Comparison of ENCODE assay signal across 32 cellular contexts in genomic region chr19:8682472-8682871, GRCh38. TPM values are rescaled to one million over a fixed set of nuclear protein-coding genes. Genes with fewer than 3 reads are reported as not detected.
"Had no signal": no experiment of that assay in that cellular context is flagged by ENCODE, and none has a peak within 500 bp of the region (broad histone marks: within the 10 kb centered on the region; RNA-seq: fewer than 3 reads in every experiment).

No MANE protein-coding gene starts in this region.

- H3K4me3 Mint-ChIP-seq: activated CD4-positive, alpha-beta memory T cell treated with anti-CD3 and anti-CD28 coated beads, Interleukin-2, amount 10 ng/mL, durations not matched to agents 7 days and 5 days; activated CD4-positive, alpha-beta T cell treated with anti-CD3 and anti-CD28 coated beads, Interleukin-2, amount 10 ng/mL, durations not matched to agents 7 days and 5 days; activated naive CD4-positive, alpha-beta T cell treated with anti-CD3 and anti-CD28 coated beads, Interleukin-2, amount 10 ng/mL, durations not matched to agents 7 days and 5 days; activated naive CD8-positive, alpha-beta T cell treated with anti-CD3 and anti-CD28 coated beads, Interleukin-2, amount 50 U/mL, for 24 hours; activated T-cell treated with anti-CD3 and anti-CD28 coated beads, Interleukin-2, amount 50 U/mL, for 24 hours; activated T-cell treated with anti-CD3 and anti-CD28 coated beads, Interleukin-2, amount 50 U/mL, for 72 hours; effector memory CD8-positive, alpha-beta T cell; T-cell; T-helper 1 cell treated with Interleukin-12 subunit alpha and Interleukin-12 subunit beta and Interleukin-4 antibody, amounts not matched to agents 30 μg/mL and 1 μg/mL, for 36 hours had no signal

- H3K36me3 Mint-ChIP-seq: activated naive CD4-positive, alpha-beta T cell treated with anti-CD3 and anti-CD28 coated beads, Interleukin-2, amount 10 ng/mL, durations not matched to agents 7 days and 5 days; activated naive CD4-positive, alpha-beta T cell treated with anti-CD3 and anti-CD28 coated beads, Interleukin-2, amount 50 U/mL, for 72 hours; T-cell had no signal

- H3K27me3 Mint-ChIP-seq: activated T-cell treated with anti-CD3 and anti-CD28 coated beads, Interleukin-2, amount 50 U/mL, for 24 hours; T-cell had no signal

- H3K36me3 ChIP-seq: adrenal gland, esophagus muscularis mucosa, gastrocnemius medialis, heart left ventricle had no signal

- H3K27ac ChIP-seq: adrenal gland, body of pancreas, esophagus muscularis mucosa, foreskin keratinocyte, gastrocnemius medialis, heart left ventricle had no signal

- H3K9me3 ChIP-seq: adrenal gland, gastrocnemius medialis had no signal

- H3K4me3 ChIP-seq: adrenal gland, body of pancreas, esophagus muscularis mucosa, gastrocnemius medialis, heart left ventricle had no signal

- DNase-seq: activated CD4-positive, alpha-beta memory T cell treated with anti-CD3 and anti-CD28 coated beads, Interleukin-2, amount 10 ng/mL, durations not matched to agents 7 days and 5 days; activated CD4-positive, alpha-beta T cell treated with anti-CD3 and anti-CD28 coated beads for 4 hours; activated CD4-positive, alpha-beta T cell treated with anti-CD3 and anti-CD28 coated beads, Interleukin-2, amount 10 ng/mL, durations not matched to agents 7 days and 5 days; activated CD4-positive, alpha-beta T cell treated with anti-CD3 and anti-CD28 coated beads, Interleukin-2, amount 50 U/mL, for 4 hours; activated CD4-positive, CD25-positive, alpha-beta regulatory T cell; activated CD4-positive, CD25-positive, alpha-beta regulatory T cell treated with anti-CD3 and anti-CD28 coated beads, Interleukin-2, amount 50 U/mL, for 72 hours; activated CD8-positive, alpha-beta memory T cell treated with anti-CD3 and anti-CD28 coated beads, Interleukin-2, amount 50 U/mL, for 48 hours; activated naive CD4-positive, alpha-beta T cell treated with anti-CD3 and anti-CD28 coated beads, Interleukin-2, amount 10 ng/mL, durations not matched to agents 7 days and 5 days; activated naive CD8-positive, alpha-beta T cell treated with anti-CD3 and anti-CD28 coated beads, Interleukin-2, amount 50 U/mL, for 24 hours; activated T-cell treated with anti-CD3 and anti-CD28 coated beads for 4 hours; activated T-cell treated with anti-CD3 and anti-CD28 coated beads, Interleukin-2, amount 50 U/mL, for 24 hours; activated T-cell treated with anti-CD3 and anti-CD28 coated beads, Interleukin-2, amount 50 U/mL, for 72 hours; adrenal gland; amygdala; aorta; body of pancreas; caudate nucleus; cortex of kidney; dermis blood vessel endothelial cell; effector CD4-positive, alpha-beta T cell; effector memory CD8-positive, alpha-beta T cell; erythroblast; foreskin keratinocyte; gastrocnemius medialis; glutamatergic neuron; heart left ventricle; T-cell had no signal

- H3K4me1 ChIP-seq: adrenal gland, body of pancreas, esophagus muscularis mucosa, foreskin keratinocyte, gastrocnemius medialis, heart left ventricle had no signal

- ATAC-seq: activated T-cell treated with anti-CD3 and anti-CD28 coated beads, Interleukin-2, amount 50 U/mL, for 72 hours; body of pancreas; effector memory CD8-positive, alpha-beta T cell; foreskin keratinocyte; gastrocnemius medialis; heart left ventricle; T-cell had no signal

- H3K27ac Mint-ChIP-seq: activated CD4-positive, alpha-beta T cell treated with anti-CD3 and anti-CD28 coated beads, Interleukin-2, amount 10 ng/mL, durations not matched to agents 7 days and 5 days; activated naive CD4-positive, alpha-beta T cell treated with anti-CD3 and anti-CD28 coated beads, Interleukin-2, amount 10 ng/mL, durations not matched to agents 7 days and 5 days; activated naive CD4-positive, alpha-beta T cell treated with anti-CD3 and anti-CD28 coated beads, Interleukin-2, amount 50 U/mL, for 72 hours; activated T-cell treated with anti-CD3 and anti-CD28 coated beads, Interleukin-2, amount 50 U/mL, for 24 hours; activated T-cell treated with anti-CD3 and anti-CD28 coated beads, Interleukin-2, amount 50 U/mL, for 72 hours; activated T-helper 2 cell treated with anti-CD3 and anti-CD28 coated beads, Interferon-gamma antibody, Interleukin-2, Interleukin-4, amounts not matched to agents 10 μg/mL and 5 μg/mL and 100 μg/mL, durations not matched to agents 14 hours and 24 hours and 36 hours; T-helper 1 cell treated with Interleukin-12 subunit alpha and Interleukin-12 subunit beta and Interleukin-4 antibody, amounts not matched to agents 30 μg/mL and 1 μg/mL, for 36 hours had no signal

RNA-seq across cellular contexts. Expression of gene ACTL9, which starts 16.1 kb away (rescaled TPM):
- total RNA-seq: activated CD4-positive, alpha-beta memory T cell treated with anti-CD3 and anti-CD28 coated beads, Interleukin-2, amount 10 ng/mL, durations not matched to agents 7 days and 5 days; activated CD4-positive, alpha-beta T cell treated with anti-CD3 and anti-CD28 coated beads, Interleukin-2, amount 10 ng/mL, durations not matched to agents 7 days and 5 days; activated naive CD4-positive, alpha-beta T cell treated with anti-CD3 and anti-CD28 coated beads, Interleukin-2, amount 50 U/mL, for 72 hours; activated T-cell treated with anti-CD3 and anti-CD28 coated beads, Interleukin-2, amount 50 U/mL, for 72 hours; activated T-helper 2 cell treated with anti-CD3 and anti-CD28 coated beads, Interferon-gamma antibody, Interleukin-2, Interleukin-4, amounts not matched to agents 10 μg/mL and 5 μg/mL and 100 μg/mL, durations not matched to agents 14 hours and 24 hours and 36 hours; adrenal gland; aorta; body of pancreas; chondrocyte; dermis blood vessel endothelial cell; esophagus muscularis mucosa; foreskin keratinocyte; gastrocnemius medialis; heart left ventricle; T-cell had no signal

RNA-seq across cellular contexts. Expression of gene OR2Z1, which starts 39.0 kb away (rescaled TPM):
- total RNA-seq: activated CD4-positive, alpha-beta memory T cell treated with anti-CD3 and anti-CD28 coated beads, Interleukin-2, amount 10 ng/mL, durations not matched to agents 7 days and 5 days; activated CD4-positive, alpha-beta T cell treated with anti-CD3 and anti-CD28 coated beads, Interleukin-2, amount 10 ng/mL, durations not matched to agents 7 days and 5 days; activated naive CD4-positive, alpha-beta T cell treated with anti-CD3 and anti-CD28 coated beads, Interleukin-2, amount 50 U/mL, for 72 hours; activated T-cell treated with anti-CD3 and anti-CD28 coated beads, Interleukin-2, amount 50 U/mL, for 72 hours; activated T-helper 2 cell treated with anti-CD3 and anti-CD28 coated beads, Interferon-gamma antibody, Interleukin-2, Interleukin-4, amounts not matched to agents 10 μg/mL and 5 μg/mL and 100 μg/mL, durations not matched to agents 14 hours and 24 hours and 36 hours; adrenal gland; aorta; body of pancreas; chondrocyte; dermis blood vessel endothelial cell; esophagus muscularis mucosa; foreskin keratinocyte; gastrocnemius medialis; heart left ventricle; T-cell had no signal

RNA-seq across cellular contexts. Expression of gene NFILZ, which starts 52.0 kb away (rescaled TPM):
- total RNA-seq: activated CD4-positive, alpha-beta memory T cell treated with anti-CD3 and anti-CD28 coated beads, Interleukin-2, amount 10 ng/mL, durations not matched to agents 7 days and 5 days; activated CD4-positive, alpha-beta T cell treated with anti-CD3 and anti-CD28 coated beads, Interleukin-2, amount 10 ng/mL, durations not matched to agents 7 days and 5 days; activated naive CD4-positive, alpha-beta T cell treated with anti-CD3 and anti-CD28 coated beads, Interleukin-2, amount 50 U/mL, for 72 hours; activated T-cell treated with anti-CD3 and anti-CD28 coated beads, Interleukin-2, amount 50 U/mL, for 72 hours; activated T-helper 2 cell treated with anti-CD3 and anti-CD28 coated beads, Interferon-gamma antibody, Interleukin-2, Interleukin-4, amounts not matched to agents 10 μg/mL and 5 μg/mL and 100 μg/mL, durations not matched to agents 14 hours and 24 hours and 36 hours; adrenal gland; aorta; body of pancreas; chondrocyte; dermis blood vessel endothelial cell; esophagus muscularis mucosa; foreskin keratinocyte; gastrocnemius medialis; heart left ventricle; T-cell had no signal
